9 cellular contexts compared by ENCODE assay signal in genomic region chr6:141488466-141488865, GRCh38.
DNase-seq lines count a peak whose midpoint lies in the region; ATAC-seq and TF ChIP-seq lines count a peak whose summit lies in the region.
"Had no signal": no experiment of that assay in that cellular context is flagged by ENCODE, and none has a peak within 500 bp of the region (broad histone marks: within the 10 kb centered on the region; RNA-seq: fewer than 3 reads in every experiment).

No MANE protein-coding gene starts in this region.

- H3K9me3 Mint-ChIP-seq in osteocyte (ENCODE audit: unreplicated experiment): no peaks in the 10 kb centered on the region

- POLR2A ChIA-PET in GM10248 (lab: Yijun Ruan, JAX): no interaction called here

- in situ Hi-C loops in HAP-1 (cut with MboI; ENCODE audit: low sequenced_read_pairs): no loop called here

- peaks cover 1% of the 10 kb centered on the region for H3K36me3 Mint-ChIP-seq in osteocyte (ENCODE audit: unreplicated experiment)
- H3K36me3 Mint-ChIP-seq: type B pancreatic cell had no signal

- no peak overlapping the region for H3K27ac Mint-ChIP-seq in osteocyte (ENCODE audit: unreplicated experiment)
- H3K27ac Mint-ChIP-seq: type B pancreatic cell had no signal

- H3K9me3 ChIP-seq in HAP-1: 0 out of 2 replicates have a peak, but pooled peaks cover under 1% of the 10 kb centered on the region
- no peaks in the 10 kb centered on the region for H3K9me3 ChIP-seq in left lung

- H3K27me3 ChIP-seq in HAP-1 (ENCODE audit: low read depth): no peaks in the 10 kb centered on the region
- H3K27me3 ChIP-seq in left lung: no peaks in the 10 kb centered on the region

- H3K27ac ChIP-seq in left lung: no peak overlapping the region

- no peak overlapping the region for H3K4me3 ChIP-seq in HAP-1
- H3K4me3 ChIP-seq in left lung: no peak overlapping the region

- peaks cover 34% of the 10 kb centered on the region for H3K4me1 Mint-ChIP-seq in osteocyte (ENCODE audit: unreplicated experiment)

- H3K4me3 Mint-ChIP-seq in osteocyte (ENCODE audit: unreplicated experiment): no peak overlapping the region
- H3K4me3 Mint-ChIP-seq: type B pancreatic cell had no signal

- no peaks in the 10 kb centered on the region for H3K27me3 Mint-ChIP-seq in osteocyte (ENCODE audit: unreplicated experiment)
- H3K27me3 Mint-ChIP-seq: type B pancreatic cell had no signal

- H3K4me1 ChIP-seq in HAP-1: peaks cover 2% of the 10 kb centered on the region
- H3K4me1 ChIP-seq in left lung: peaks cover 3 to 16% of the 10 kb centered on the region in 2 donors

- no peak for TF ChIP-seq CTCF in GM10248 (IDR thresholded peaks at IDR 0.05; ENCODE audit: control extremely low read depth, extremely low read depth, low read depth, missing control alignments)
- no peak for TF ChIP-seq CTCF in osteocyte (IDR thresholded peaks at IDR 0.05)
- TF ChIP-seq CTCF in left lung (IDR thresholded peaks at IDR 0.05): no peak

- intact Hi-C loops in posterior vena cava (cut with DNase I): no loop called here
- intact Hi-C loops in left lung (cut with DNase I): no loop called here

- ATAC-seq in GM21723 (IDR thresholded peaks at IDR 0.05; ENCODE audit: unreplicated experiment) (peak; percentile 46), left lung (no peak)

- H3K36me3 ChIP-seq in HAP-1 (replicated peaks) (no peaks in the 10 kb centered on the region), left lung (no peaks in the 10 kb centered on the region)

- DNase-seq in GM10248 (ENCODE audit: extremely low spot score) (peak; percentile 11), Kasumi-1 (lab: John Stamatoyannopoulos, UW) (peak; percentile 59 to 65), dermis blood vessel endothelial cell (peak; percentile 47), osteocyte (ENCODE audit: extremely low spot score, unreplicated experiment) (no peak), posterior vena cava (ENCODE audit: low spot score) (no peak), HAP-1 (ENCODE audit: low spot score in 2 of 2) (no peak), left lung (no peak)

- CTCF ChIA-PET in GM10248 (lab: Yijun Ruan, JAX): interaction anchor here (1.3 kb wide), 1 partner anchor 9 kb away, joined by 4 read pairs; no protein-coding TSS in a partner anchor

Comparison
In these comparisons a context has a peak if more than half of its experiments do, and no peak if none do; other contexts are left out.
1. DNase-seq: peak in GM10248 (single experiment), Kasumi-1 (2 of 2) and dermis blood vessel endothelial cell (single experiment); none in osteocyte (single experiment), posterior vena cava (single experiment), HAP-1 (0 of 2) and left lung (0 of 2).